In the genomic region with DNA sequence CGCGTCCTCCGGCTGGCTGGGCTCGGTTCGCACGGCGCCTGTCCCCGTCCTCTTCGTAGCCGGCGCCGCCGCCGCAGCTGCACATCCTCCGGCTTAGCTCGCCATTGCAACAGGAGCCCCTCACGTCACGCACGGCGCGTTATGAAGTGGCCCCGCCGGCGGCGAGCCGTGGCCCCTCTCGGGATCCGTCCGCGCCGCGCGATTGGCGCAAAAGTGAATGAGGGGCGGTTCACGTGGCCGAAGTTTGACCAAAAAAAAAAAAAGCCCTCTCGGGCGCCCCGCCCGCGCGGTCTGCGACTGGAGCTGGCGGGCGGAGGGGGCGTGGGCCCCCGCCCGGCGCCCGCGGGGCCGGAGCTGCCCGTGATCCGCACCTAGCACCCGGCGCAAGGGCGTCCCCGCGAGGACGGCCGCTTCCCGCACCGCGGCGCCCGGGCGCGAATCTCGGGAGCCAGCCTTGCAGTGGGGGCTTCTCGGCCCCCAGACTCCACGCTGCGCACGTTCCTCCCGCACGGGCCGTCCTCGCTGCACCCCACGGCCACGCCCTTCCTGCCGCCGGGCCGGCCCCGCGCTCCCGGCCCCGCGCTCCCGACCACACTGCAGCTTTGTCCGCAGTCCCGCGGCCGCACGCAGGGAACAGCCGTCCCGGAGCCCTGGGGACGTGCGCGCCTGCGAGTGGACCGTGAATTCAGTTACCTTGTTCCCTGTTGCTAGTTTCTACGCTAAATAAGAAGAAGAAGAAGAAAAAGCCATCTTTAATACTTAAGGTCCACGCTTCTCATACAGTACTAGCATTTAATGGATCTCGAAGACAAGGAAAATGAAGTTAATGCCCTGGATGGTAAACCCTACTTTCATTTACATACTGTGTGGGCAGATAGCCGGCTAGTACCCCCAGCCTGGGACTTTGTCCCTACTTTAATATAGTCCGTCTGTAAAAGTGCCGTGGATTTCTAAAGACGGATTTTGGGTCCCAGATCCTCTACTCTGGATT, we compare ENCODE assay signal across 1 cellular context.
A peak's percentile ranks its signal among the peaks of the same experiment; 100 is the strongest.
TF ChIP-seq lines count a peak whose summit lies in the region.

A gene with protein sequence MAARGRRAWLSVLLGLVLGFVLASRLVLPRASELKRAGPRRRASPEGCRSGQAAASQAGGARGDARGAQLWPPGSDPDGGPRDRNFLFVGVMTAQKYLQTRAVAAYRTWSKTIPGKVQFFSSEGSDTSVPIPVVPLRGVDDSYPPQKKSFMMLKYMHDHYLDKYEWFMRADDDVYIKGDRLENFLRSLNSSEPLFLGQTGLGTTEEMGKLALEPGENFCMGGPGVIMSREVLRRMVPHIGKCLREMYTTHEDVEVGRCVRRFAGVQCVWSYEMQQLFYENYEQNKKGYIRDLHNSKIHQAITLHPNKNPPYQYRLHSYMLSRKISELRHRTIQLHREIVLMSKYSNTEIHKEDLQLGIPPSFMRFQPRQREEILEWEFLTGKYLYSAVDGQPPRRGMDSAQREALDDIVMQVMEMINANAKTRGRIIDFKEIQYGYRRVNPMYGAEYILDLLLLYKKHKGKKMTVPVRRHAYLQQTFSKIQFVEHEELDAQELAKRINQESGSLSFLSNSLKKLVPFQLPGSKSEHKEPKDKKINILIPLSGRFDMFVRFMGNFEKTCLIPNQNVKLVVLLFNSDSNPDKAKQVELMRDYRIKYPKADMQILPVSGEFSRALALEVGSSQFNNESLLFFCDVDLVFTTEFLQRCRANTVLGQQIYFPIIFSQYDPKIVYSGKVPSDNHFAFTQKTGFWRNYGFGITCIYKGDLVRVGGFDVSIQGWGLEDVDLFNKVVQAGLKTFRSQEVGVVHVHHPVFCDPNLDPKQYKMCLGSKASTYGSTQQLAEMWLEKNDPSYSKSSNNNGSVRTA (minus strand): TSS at position 219 of the 991 bp plus-strand sequence. CDS start 592 bp downstream, outside the sequence.

TF ChIP-seq in HEK293, 187 proteins besides CTCF, POLR2A, EP300 and RAD21 (continued from another document and continues in another):
- TF ChIP-seq, protein P1, sequence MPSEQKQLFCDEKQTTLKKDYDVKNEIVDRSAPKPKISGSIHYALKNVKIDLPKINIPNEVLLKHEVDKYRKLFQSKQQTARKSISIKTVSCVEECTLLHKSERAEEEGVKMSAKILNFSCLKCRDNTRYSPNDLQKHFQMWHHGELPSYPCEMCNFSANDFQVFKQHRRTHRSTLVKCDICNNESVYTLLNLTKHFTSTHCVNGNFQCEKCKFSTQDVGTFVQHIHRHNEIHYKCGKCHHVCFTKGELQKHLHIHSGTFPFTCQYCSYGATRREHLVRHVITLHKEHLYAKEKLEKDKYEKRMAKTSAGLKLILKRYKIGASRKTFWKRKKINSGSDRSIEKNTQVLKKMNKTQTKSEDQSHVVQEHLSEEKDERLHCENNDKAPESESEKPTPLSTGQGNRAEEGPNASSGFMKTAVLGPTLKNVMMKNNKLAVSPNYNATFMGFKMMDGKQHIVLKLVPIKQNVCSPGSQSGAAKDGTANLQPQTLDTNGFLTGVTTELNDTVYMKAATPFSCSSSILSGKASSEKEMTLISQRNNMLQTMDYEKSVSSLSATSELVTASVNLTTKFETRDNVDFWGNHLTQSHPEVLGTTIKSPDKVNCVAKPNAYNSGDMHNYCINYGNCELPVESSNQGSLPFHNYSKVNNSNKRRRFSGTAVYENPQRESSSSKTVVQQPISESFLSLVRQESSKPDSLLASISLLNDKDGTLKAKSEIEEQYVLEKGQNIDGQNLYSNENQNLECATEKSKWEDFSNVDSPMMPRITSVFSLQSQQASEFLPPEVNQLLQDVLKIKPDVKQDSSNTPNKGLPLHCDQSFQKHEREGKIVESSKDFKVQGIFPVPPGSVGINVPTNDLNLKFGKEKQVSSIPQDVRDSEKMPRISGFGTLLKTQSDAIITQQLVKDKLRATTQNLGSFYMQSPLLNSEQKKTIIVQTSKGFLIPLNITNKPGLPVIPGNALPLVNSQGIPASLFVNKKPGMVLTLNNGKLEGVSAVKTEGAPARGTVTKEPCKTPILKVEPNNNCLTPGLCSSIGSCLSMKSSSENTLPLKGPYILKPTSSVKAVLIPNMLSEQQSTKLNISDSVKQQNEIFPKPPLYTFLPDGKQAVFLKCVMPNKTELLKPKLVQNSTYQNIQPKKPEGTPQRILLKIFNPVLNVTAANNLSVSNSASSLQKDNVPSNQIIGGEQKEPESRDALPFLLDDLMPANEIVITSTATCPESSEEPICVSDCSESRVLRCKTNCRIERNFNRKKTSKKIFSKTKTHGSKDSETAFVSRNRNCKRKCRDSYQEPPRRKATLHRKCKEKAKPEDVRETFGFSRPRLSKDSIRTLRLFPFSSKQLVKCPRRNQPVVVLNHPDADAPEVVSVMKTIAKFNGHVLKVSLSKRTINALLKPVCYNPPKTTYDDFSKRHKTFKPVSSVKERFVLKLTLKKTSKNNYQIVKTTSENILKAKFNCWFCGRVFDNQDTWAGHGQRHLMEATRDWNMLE (tag by site-specific recombination; conservative IDR thresholded peaks at IDR 0.05; ENCODE audit: low read depth) = no peak
- TF ChIP-seq, protein P2, sequence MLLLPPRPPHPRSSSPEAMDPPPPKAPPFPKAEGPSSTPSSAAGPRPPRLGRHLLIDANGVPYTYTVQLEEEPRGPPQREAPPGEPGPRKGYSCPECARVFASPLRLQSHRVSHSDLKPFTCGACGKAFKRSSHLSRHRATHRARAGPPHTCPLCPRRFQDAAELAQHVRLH (tag by site-specific recombination; IDR thresholded peaks at IDR 0.05) = no peak
- TF ChIP-seq ZNF324 (tag by site-specific recombination; IDR thresholded peaks at IDR 0.05) (peak; percentile 52; the same call in 1 of the 2 replicates), ZNF155 (tag by site-specific recombination; IDR thresholded peaks at IDR 0.05) (no peak), ZNF239 (tag by site-specific recombination; IDR thresholded peaks at IDR 0.05) (no peak), ZNF335 (tag by site-specific recombination; conservative IDR thresholded peaks at IDR 0.05) (peak; percentile 51), SETDB1 (IDR thresholded peaks at IDR 0.05; ENCODE audit: insufficient read length, low read length) (no peak), ZNF138 (tag by site-specific recombination; IDR thresholded peaks at IDR 0.05; ENCODE audit: borderline replicate concordance) (no peak), ZNF747 (tag by site-specific recombination; IDR thresholded peaks at IDR 0.05) (no peak), SP2 (tag by site-specific recombination; IDR thresholded peaks at IDR 0.05) (peak; percentile 70), ZNF16 (tag by site-specific recombination; IDR thresholded peaks at IDR 0.05; ENCODE audit: low read depth) (no peak), ZFP41 (tag by site-specific recombination; IDR thresholded peaks at IDR 0.05; ENCODE audit: borderline replicate concordance) (no peak), ZNF530 (tag by site-specific recombination; IDR thresholded peaks at IDR 0.05; ENCODE audit: low read depth) (no peak), ZNF701 (tag by site-specific recombination; IDR thresholded peaks at IDR 0.05) (no peak), ZNF350 (tag by site-specific recombination; IDR thresholded peaks at IDR 0.05) (no peak), ZNF660 (tag by site-specific recombination; IDR thresholded peaks at IDR 0.05) (peak; percentile 53; the same call in 1 of the 2 replicates), YY1 (tag by site-specific recombination; IDR thresholded peaks at IDR 0.05) (peak; percentile 75), ZFHX2 (tag by site-specific recombination; conservative IDR thresholded peaks at IDR 0.05) (peak; percentile 53; the same call in 1 of the 2 replicates), ZNF629 (tag by site-specific recombination; IDR thresholded peaks at IDR 0.05) (0 out of 2 replicates have a peak, but pooled peaks have one; percentile 23), ZNF621 (tag by site-specific recombination; IDR thresholded peaks at IDR 0.05) (no peak), ZNF391 (tag by site-specific recombination; IDR thresholded peaks at IDR 0.05; ENCODE audit: borderline replicate concordance, low read depth) (no peak), ZNF654 (tag by site-specific recombination; IDR thresholded peaks at IDR 0.05; ENCODE audit: low read depth) (no peak), ZNF184 (tag by site-specific recombination; IDR thresholded peaks at IDR 0.05) (peak; percentile 41; the same call in 1 of the 2 replicates), EGR2 (tag by site-specific recombination; IDR thresholded peaks at IDR 0.05; ENCODE audit: low read depth) (no peak), REPIN1 (tag by site-specific recombination; IDR thresholded peaks at IDR 0.05; ENCODE audit: low read depth) (no peak), ZSCAN30 (tag by site-specific recombination; IDR thresholded peaks at IDR 0.05) (peak; percentile 58), GFI1B (tag by site-specific recombination; IDR thresholded peaks at IDR 0.05) (no peak), MYNN (tag by site-specific recombination; IDR thresholded peaks at IDR 0.05; ENCODE audit: borderline replicate concordance) (no peak), ZNF24 (tag by site-specific recombination; IDR thresholded peaks at IDR 0.05) (no peak)
- TF ChIP-seq, protein P3, sequence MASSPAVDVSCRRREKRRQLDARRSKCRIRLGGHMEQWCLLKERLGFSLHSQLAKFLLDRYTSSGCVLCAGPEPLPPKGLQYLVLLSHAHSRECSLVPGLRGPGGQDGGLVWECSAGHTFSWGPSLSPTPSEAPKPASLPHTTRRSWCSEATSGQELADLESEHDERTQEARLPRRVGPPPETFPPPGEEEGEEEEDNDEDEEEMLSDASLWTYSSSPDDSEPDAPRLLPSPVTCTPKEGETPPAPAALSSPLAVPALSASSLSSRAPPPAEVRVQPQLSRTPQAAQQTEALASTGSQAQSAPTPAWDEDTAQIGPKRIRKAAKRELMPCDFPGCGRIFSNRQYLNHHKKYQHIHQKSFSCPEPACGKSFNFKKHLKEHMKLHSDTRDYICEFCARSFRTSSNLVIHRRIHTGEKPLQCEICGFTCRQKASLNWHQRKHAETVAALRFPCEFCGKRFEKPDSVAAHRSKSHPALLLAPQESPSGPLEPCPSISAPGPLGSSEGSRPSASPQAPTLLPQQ (tag by site-specific recombination; IDR thresholded peaks at IDR 0.05) = peak; percentile 74
- TF ChIP-seq, protein P4, sequence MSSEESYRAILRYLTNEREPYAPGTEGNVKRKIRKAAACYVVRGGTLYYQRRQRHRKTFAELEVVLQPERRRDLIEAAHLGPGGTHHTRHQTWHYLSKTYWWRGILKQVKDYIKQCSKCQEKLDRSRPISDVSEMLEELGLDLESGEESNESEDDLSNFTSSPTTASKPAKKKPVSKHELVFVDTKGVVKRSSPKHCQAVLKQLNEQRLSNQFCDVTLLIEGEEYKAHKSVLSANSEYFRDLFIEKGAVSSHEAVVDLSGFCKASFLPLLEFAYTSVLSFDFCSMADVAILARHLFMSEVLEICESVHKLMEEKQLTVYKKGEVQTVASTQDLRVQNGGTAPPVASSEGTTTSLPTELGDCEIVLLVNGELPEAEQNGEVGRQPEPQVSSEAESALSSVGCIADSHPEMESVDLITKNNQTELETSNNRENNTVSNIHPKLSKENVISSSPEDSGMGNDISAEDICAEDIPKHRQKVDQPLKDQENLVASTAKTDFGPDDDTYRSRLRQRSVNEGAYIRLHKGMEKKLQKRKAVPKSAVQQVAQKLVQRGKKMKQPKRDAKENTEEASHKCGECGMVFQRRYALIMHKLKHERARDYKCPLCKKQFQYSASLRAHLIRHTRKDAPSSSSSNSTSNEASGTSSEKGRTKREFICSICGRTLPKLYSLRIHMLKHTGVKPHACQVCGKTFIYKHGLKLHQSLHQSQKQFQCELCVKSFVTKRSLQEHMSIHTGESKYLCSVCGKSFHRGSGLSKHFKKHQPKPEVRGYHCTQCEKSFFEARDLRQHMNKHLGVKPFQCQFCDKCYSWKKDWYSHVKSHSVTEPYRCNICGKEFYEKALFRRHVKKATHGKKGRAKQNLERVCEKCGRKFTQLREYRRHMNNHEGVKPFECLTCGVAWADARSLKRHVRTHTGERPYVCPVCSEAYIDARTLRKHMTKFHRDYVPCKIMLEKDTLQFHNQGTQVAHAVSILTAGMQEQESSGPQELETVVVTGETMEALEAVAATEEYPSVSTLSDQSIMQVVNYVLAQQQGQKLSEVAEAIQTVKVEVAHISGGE (tag by site-specific recombination; conservative IDR thresholded peaks at IDR 0.05; ENCODE audit: low read depth) = peak; percentile 53; the same call in 1 of the 2 replicates
- TF ChIP-seq, protein P5, sequence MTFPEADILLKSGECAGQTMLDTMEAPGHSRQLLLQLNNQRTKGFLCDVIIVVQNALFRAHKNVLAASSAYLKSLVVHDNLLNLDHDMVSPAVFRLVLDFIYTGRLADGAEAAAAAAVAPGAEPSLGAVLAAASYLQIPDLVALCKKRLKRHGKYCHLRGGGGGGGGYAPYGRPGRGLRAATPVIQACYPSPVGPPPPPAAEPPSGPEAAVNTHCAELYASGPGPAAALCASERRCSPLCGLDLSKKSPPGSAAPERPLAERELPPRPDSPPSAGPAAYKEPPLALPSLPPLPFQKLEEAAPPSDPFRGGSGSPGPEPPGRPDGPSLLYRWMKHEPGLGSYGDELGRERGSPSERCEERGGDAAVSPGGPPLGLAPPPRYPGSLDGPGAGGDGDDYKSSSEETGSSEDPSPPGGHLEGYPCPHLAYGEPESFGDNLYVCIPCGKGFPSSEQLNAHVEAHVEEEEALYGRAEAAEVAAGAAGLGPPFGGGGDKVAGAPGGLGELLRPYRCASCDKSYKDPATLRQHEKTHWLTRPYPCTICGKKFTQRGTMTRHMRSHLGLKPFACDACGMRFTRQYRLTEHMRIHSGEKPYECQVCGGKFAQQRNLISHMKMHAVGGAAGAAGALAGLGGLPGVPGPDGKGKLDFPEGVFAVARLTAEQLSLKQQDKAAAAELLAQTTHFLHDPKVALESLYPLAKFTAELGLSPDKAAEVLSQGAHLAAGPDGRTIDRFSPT (tag by site-specific recombination; IDR thresholded peaks at IDR 0.05) = no peak
- TF ChIP-seq, protein P6, sequence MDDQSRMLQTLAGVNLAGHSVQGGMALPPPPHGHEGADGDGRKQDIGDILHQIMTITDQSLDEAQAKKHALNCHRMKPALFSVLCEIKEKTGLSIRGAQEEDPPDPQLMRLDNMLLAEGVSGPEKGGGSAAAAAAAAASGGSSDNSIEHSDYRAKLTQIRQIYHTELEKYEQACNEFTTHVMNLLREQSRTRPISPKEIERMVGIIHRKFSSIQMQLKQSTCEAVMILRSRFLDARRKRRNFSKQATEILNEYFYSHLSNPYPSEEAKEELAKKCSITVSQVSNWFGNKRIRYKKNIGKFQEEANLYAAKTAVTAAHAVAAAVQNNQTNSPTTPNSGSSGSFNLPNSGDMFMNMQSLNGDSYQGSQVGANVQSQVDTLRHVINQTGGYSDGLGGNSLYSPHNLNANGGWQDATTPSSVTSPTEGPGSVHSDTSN (CRISPR knock-in tag; IDR thresholded peaks at IDR 0.05) = peak; percentile 85; the same call in 1 of the 2 replicates
- TF ChIP-seq, protein P7, sequence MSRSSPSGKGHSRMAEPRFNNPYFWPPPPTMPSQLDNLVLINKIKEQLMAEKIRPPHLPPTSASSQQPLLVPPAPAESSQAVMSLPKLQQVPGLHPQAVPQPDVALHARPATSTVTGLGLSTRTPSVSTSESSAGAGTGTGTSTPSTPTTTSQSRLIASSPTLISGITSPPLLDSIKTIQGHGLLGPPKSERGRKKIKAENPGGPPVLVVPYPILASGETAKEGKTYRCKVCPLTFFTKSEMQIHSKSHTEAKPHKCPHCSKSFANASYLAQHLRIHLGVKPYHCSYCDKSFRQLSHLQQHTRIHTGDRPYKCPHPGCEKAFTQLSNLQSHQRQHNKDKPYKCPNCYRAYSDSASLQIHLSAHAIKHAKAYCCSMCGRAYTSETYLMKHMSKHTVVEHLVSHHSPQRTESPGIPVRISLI (tag by site-specific recombination; IDR thresholded peaks at IDR 0.05) = no peak
